In genomic region chr12:4116251-4117111, GRCh38 we compare ENCODE assay signal across 10 cellular contexts.
DNase-seq lines count a peak whose midpoint lies in the region; ATAC-seq and TF ChIP-seq lines count a peak whose summit lies in the region.
"Had no signal": no experiment of that assay in that cellular context is flagged by ENCODE, and none has a peak within 500 bp of the region (broad histone marks: within the 10 kb centered on the region; RNA-seq: fewer than 3 reads in every experiment).

No MANE protein-coding gene starts in this region.

- H3K27ac ChIP-seq in SK-N-SH (ENCODE audit: low read depth in 2 of 2, low read length in 1 of 2) = no peak overlapping the region
- no peak overlapping the region for H3K27ac ChIP-seq in sigmoid colon
- H3K27ac ChIP-seq: 22Rv1, HL-60 had no signal

- CTCF ChIA-PET in SK-N-SH (lab: Yijun Ruan, JAX) = interaction anchor here (1.0 to 2.2 kb wide), 2 partner anchors 9 to 160 kb away, joined by 3 to 10 read pairs; no protein-coding TSS in a partner anchor

- DNase-seq in SK-N-SH = no peak
- peak; percentile 69 for DNase-seq in RPMI7951 (ENCODE audit: low read depth)
- DNase-seq in fibroblast of pulmonary artery (ENCODE audit: low read depth) = peak; percentile 67
- peak; percentile 40 for DNase-seq in sigmoid colon
- no peak for DNase-seq in NCI-H526 (lab: John Stamatoyannopoulos, UW)
- no peak for DNase-seq in middle frontal gyrus (ENCODE audit: extremely low spot score, low spot score)

- H3K36me3 ChIP-seq in SK-N-SH (replicated peaks in 1 of 2; ENCODE audit: control insufficient read depth in 1 of 2, insufficient read depth in 2 of 2, low read length in 1 of 2) (no peaks in the 10 kb centered on the region), sigmoid colon (no peaks in the 10 kb centered on the region)

- WGBS in SK-N-SH (ENCODE audit: low lambda C conversion rate) = 6% methylated on average over 12 of the region's 12 CpGs
- 34 to 60% methylated on average over 12 of the region's 12 CpGs for WGBS in sigmoid colon, 2 donors

- ATAC-seq in SK-N-SH treated with all-trans-retinoic acid at 6 μM for 48 hours = no peak; the same call in 2 of the 3 replicates
- no peak for ATAC-seq in HG03097 (IDR thresholded peaks at IDR 0.05; ENCODE audit: low FRiP score, unreplicated experiment)

- H4K20me1 ChIP-seq in SK-N-SH (ENCODE audit: insufficient read depth) = 0 out of 2 replicates have a peak, but pooled peaks cover 4% of the 10 kb centered on the region

- H3K9me2 ChIP-seq in SK-N-SH = no peaks in the 10 kb centered on the region

- no peak overlapping the region for H3K4me3 ChIP-seq in SK-N-SH (ENCODE audit: low read depth in 2 of 2, low read length in 1 of 2)
- no peak overlapping the region for H3K4me3 ChIP-seq in fibroblast of pulmonary artery (replicated peaks; ENCODE audit: low read depth, low read length)
- no peak overlapping the region for H3K4me3 ChIP-seq in sigmoid colon

- H3K79me2 ChIP-seq in SK-N-SH (ENCODE audit: insufficient read depth) = no peaks in the 10 kb centered on the region

- H3K27me3 ChIP-seq in SK-N-SH (ENCODE audit: insufficient read depth) = peaks cover 30% of the 10 kb centered on the region
- no peaks in the 10 kb centered on the region for H3K27me3 ChIP-seq in sigmoid colon

- intact Hi-C loops in sigmoid colon (cut with DNase I) = no loop called here

- no peak for TF ChIP-seq RAD21 in SK-N-SH (IDR thresholded peaks at IDR 0.05; ENCODE audit: low read length)

- no peak overlapping the region for H3K4me2 ChIP-seq in SK-N-SH

- POLR2A ChIA-PET in SK-N-SH (lab: Yijun Ruan, JAX) = no interaction called here

- no peaks in the 10 kb centered on the region for H3F3A ChIP-seq in SK-N-SH (replicated peaks; ENCODE audit: insufficient read depth)

- H3K9me3 ChIP-seq in SK-N-SH (no peaks in the 10 kb centered on the region), sigmoid colon (no peaks in the 10 kb centered on the region)

- H3K9ac ChIP-seq in SK-N-SH = no peak overlapping the region

- TF ChIP-seq EP300 in SK-N-SH (IDR thresholded peaks at IDR 0.05; ENCODE audit: borderline replicate concordance in 1 of 2, low read depth in 1 of 2, low read length in 1 of 2) (no peak), sigmoid colon (IDR thresholded peaks at IDR 0.05) (no peak)

- TF ChIP-seq POLR2A in sigmoid colon (IDR thresholded peaks at IDR 0.05) = no peak

- H3K4me1 ChIP-seq in SK-N-SH (ENCODE audit: control insufficient read depth in 1 of 2, insufficient read depth in 2 of 2, low read depth in 1 of 2, low read length in 1 of 2) (no peaks in the 10 kb centered on the region), sigmoid colon (peaks cover 0 to 20% (median 16%) of the 10 kb centered on the region in 4 donors)

- H2AFZ ChIP-seq in SK-N-SH (ENCODE audit: low read depth) = no peak overlapping the region

- no peak for TF ChIP-seq CTCF in SK-N-SH (IDR thresholded peaks at IDR 0.05)
- TF ChIP-seq CTCF in fibroblast of pulmonary artery (IDR thresholded peaks at IDR 0.05; ENCODE audit: low read length, missing control alignments) = no peak
- no peak for TF ChIP-seq CTCF in sigmoid colon (IDR thresholded peaks at IDR 0.05)

TF ChIP-seq in SK-N-SH, 30 proteins besides CTCF, POLR2A, EP300 and RAD21:
- TF ChIP-seq TCF12 (IDR thresholded peaks at IDR 0.05) (peak; percentile 14; the same call in 1 of the 2 replicates), TAF1 (IDR thresholded peaks at IDR 0.05; ENCODE audit: borderline replicate concordance, low read depth, low read length) (no peak)
TF ChIP-seq in SK-N-SH: peak in this region for 1.

TF ChIP-seq in SK-N-SH treated with all-trans-retinoic acid at 6 μM for 48 hours, 23 proteins besides CTCF, POLR2A, EP300 and RAD21:
- TF ChIP-seq ZNF70 (CRISPR knock-in tag; IDR thresholded peaks at IDR 0.05) = no peak
- no peak for TF ChIP-seq POU6F1 (CRISPR knock-in tag; IDR thresholded peaks at IDR 0.05; ENCODE audit: borderline replicate concordance, low read depth)
- TF ChIP-seq ZFP3 (CRISPR knock-in tag; IDR thresholded peaks at IDR 0.05) = no peak
- TF ChIP-seq CSDC2 (CRISPR knock-in tag; IDR thresholded peaks at IDR 0.05) = no peak
- TF ChIP-seq ARNTL (CRISPR knock-in tag; IDR thresholded peaks at IDR 0.05; ENCODE audit: borderline replicate concordance, low read depth) = no peak
- TF ChIP-seq ZFP30 (CRISPR knock-in tag; IDR thresholded peaks at IDR 0.05) = no peak
- no peak for TF ChIP-seq GLIS3 (CRISPR knock-in tag; IDR thresholded peaks at IDR 0.05)
- TF ChIP-seq TSHZ2 (CRISPR knock-in tag; IDR thresholded peaks at IDR 0.05) = no peak
- TF ChIP-seq, protein P1, sequence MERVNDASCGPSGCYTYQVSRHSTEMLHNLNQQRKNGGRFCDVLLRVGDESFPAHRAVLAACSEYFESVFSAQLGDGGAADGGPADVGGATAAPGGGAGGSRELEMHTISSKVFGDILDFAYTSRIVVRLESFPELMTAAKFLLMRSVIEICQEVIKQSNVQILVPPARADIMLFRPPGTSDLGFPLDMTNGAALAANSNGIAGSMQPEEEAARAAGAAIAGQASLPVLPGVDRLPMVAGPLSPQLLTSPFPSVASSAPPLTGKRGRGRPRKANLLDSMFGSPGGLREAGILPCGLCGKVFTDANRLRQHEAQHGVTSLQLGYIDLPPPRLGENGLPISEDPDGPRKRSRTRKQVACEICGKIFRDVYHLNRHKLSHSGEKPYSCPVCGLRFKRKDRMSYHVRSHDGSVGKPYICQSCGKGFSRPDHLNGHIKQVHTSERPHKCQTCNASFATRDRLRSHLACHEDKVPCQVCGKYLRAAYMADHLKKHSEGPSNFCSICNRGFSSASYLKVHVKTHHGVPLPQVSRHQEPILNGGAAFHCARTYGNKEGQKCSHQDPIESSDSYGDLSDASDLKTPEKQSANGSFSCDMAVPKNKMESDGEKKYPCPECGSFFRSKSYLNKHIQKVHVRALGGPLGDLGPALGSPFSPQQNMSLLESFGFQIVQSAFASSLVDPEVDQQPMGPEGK (CRISPR knock-in tag; IDR thresholded peaks at IDR 0.05; ENCODE audit: borderline replicate concordance) = no peak
- no peak for TF ChIP-seq SNAI2 (CRISPR knock-in tag; IDR thresholded peaks at IDR 0.05)
- TF ChIP-seq ZNF8 (CRISPR knock-in tag; IDR thresholded peaks at IDR 0.05) = no peak
- TF ChIP-seq ISL1 (CRISPR knock-in tag; IDR thresholded peaks at IDR 0.05) = no peak
- no peak for TF ChIP-seq TCF4 (CRISPR knock-in tag; IDR thresholded peaks at IDR 0.05; ENCODE audit: borderline replicate concordance)
- TF ChIP-seq ESRRG (CRISPR knock-in tag; IDR thresholded peaks at IDR 0.05) = no peak
- TF ChIP-seq OSR1 (CRISPR knock-in tag; IDR thresholded peaks at IDR 0.05) = no peak
- no peak for TF ChIP-seq CREB5 (CRISPR knock-in tag; IDR thresholded peaks at IDR 0.05; ENCODE audit: low read depth)

Comparison
In these comparisons a context has a peak if more than half of its experiments do, and no peak if none do; other contexts are left out.
1. DNase-seq: peak in RPMI7951 (single experiment), fibroblast of pulmonary artery (single experiment) and sigmoid colon (single experiment); none in SK-N-SH (single experiment), NCI-H526 (0 of 2) and middle frontal gyrus (single experiment).